In genomic region chr1:15620155-15620545, GRCh38 we compare ENCODE assay signal across 10 cellular contexts. TPM values are rescaled to one million over a fixed set of nuclear protein-coding genes. Genes with fewer than 3 reads are reported as not detected.
DNase-seq lines count a peak whose midpoint lies in the region; ATAC-seq, FAIRE-seq and TF ChIP-seq lines count a peak whose summit lies in the region.
"Had no signal": no experiment of that assay in that cellular context is flagged by ENCODE, and none has a peak within 500 bp of the region (broad histone marks: within the 10 kb centered on the region; RNA-seq: fewer than 3 reads in every experiment).

No MANE protein-coding gene starts in this region.

- H3K9ac ChIP-seq in keratinocyte (ENCODE audit: control insufficient read depth, extremely low read depth, insufficient read depth, low read length), result peak overlapping the region; percentile 18

- H3K4me3 ChIP-seq in heart right ventricle (peak overlapping the region in 1 of 10 donors; percentile 0), keratinocyte (ENCODE audit: control insufficient read depth in 2 of 3, extremely low read depth in 1 of 3, insufficient read depth in 2 of 3, low read depth in 1 of 3, low read length in 3 of 3) (peak overlapping the region in 1 of 3 experiments; percentile 3), uterus (no peak overlapping the region)
- H3K4me3 ChIP-seq: body of pancreas had no signal

- DNase-seq in heart right ventricle (no peak), Right ventricle myocardium inferior (ENCODE audit: missing footprints) (no peak), keratinocyte (ENCODE audit: low read depth, low spot score) (no peak), uterus (no peak), NCI-H1092 (lab: John Stamatoyannopoulos, UW) (no peak), occipital lobe (lab: John Stamatoyannopoulos, UW) (no peak)
- DNase-seq: body of pancreas, KG1 had no signal

- H3K4me1 ChIP-seq in heart right ventricle (peaks cover 12 to 77% (median 66%) of the 10 kb centered on the region in 9 donors), keratinocyte (ENCODE audit: control insufficient read depth, extremely low read depth, insufficient read depth, low read length) (peaks cover 23% of the 10 kb centered on the region), uterus (peaks cover 24 to 25% of the 10 kb centered on the region in 2 donors)

- peaks cover 33% of the 10 kb centered on the region for H3K4me1 Mint-ChIP-seq in activated T-helper 17 cell treated with anti-CD3 and anti-CD28 coated beads, Interleukin-2, amount 50 U/mL, for 72 hours

- WGBS in heart right ventricle, 2 donors, result 24 to 30% methylated on average over 1 of the region's 1 CpG

- H3K9me3 ChIP-seq in heart right ventricle (no peaks in the 10 kb centered on the region), keratinocyte (ENCODE audit: control insufficient read depth, low read depth, low read length) (no peaks in the 10 kb centered on the region), uterus (no peaks in the 10 kb centered on the region)
- H3K9me3 ChIP-seq: body of pancreas had no signal

- dilution Hi-C loops in keratinocyte (cut with MboI; ENCODE audit: extremely low pct_ligation_motif_present, low sequenced_read_pairs), result no loop called here

- peaks cover 3% of the 10 kb centered on the region for H4K20me1 ChIP-seq in keratinocyte (ENCODE audit: control insufficient read depth, extremely low read depth, insufficient read depth, low read length)

- peak in 3 of 8 donors; percentile 25 to 47 (median 33) for ATAC-seq in heart right ventricle
- no peak for ATAC-seq in Right ventricle myocardium inferior
- no peak for ATAC-seq in activated T-helper 17 cell treated with anti-CD3 and anti-CD28 coated beads, Interleukin-2, amount 50 U/mL, for 72 hours (replicated peaks)
- no peak for ATAC-seq in GM19467 (IDR thresholded peaks at IDR 0.05; ENCODE audit: unreplicated experiment)
- ATAC-seq: body of pancreas had no signal

- no peak for TF ChIP-seq POLR2A in uterus (IDR thresholded peaks at IDR 0.05)

- TF ChIP-seq CTCF in heart right ventricle (IDR thresholded peaks at IDR 0.05) (no peak), keratinocyte (optimal IDR thresholded peaks at IDR 0.05 in 1 of 3, IDR thresholded peaks at IDR 0.05 in 1 of 3, conservative IDR thresholded peaks at IDR 0.05 in 1 of 3; ENCODE audit: extremely low read depth in 1 of 3, insufficient read depth in 2 of 3, low read length in 3 of 3) (no peak), uterus (IDR thresholded peaks at IDR 0.05) (no peak)

- H3K79me2 ChIP-seq in keratinocyte (ENCODE audit: control insufficient read depth, insufficient read depth, low read length), result peaks cover 77% of the 10 kb centered on the region

- H3K4me2 ChIP-seq in keratinocyte (ENCODE audit: control insufficient read depth, extremely low read depth, insufficient read depth, low read depth, low read length), result peak overlapping the region; percentile 67

- peak overlapping the region; percentile 78 for H3K27ac Mint-ChIP-seq in activated T-helper 17 cell treated with anti-CD3 and anti-CD28 coated beads, Interleukin-2, amount 50 U/mL, for 72 hours

- H3K27ac ChIP-seq in heart right ventricle (peak overlapping the region in 9 of 10 donors; percentile 19 to 97 (median 94)), keratinocyte (ENCODE audit: control insufficient read depth, insufficient read depth, low read length) (peak overlapping the region; percentile 65), uterus (peak overlapping the region; percentile 25 to 93)

- H3K36me3 ChIP-seq in heart right ventricle, result no peaks in the 10 kb centered on the region
- H3K36me3 ChIP-seq in keratinocyte (ENCODE audit: control insufficient read depth in 2 of 2, extremely low read depth in 1 of 2, insufficient read depth in 2 of 2, low read length in 2 of 2), result peaks cover 0 to 8% of the 10 kb centered on the region in 2 experiments
- no peaks in the 10 kb centered on the region for H3K36me3 ChIP-seq in uterus

- FAIRE-seq in keratinocyte (lab: Jason Lieb, UNC), result no peak

- H3K4me3 Mint-ChIP-seq in activated T-helper 17 cell treated with anti-CD3 and anti-CD28 coated beads, Interleukin-2, amount 50 U/mL, for 72 hours, result peak overlapping the region; percentile 85

- H3K27me3 ChIP-seq in heart right ventricle (no peaks in the 10 kb centered on the region), keratinocyte (ENCODE audit: control insufficient read depth, extremely low read depth, insufficient read depth, low read length) (no peaks in the 10 kb centered on the region), uterus (no peaks in the 10 kb centered on the region)
- H3K27me3 ChIP-seq: body of pancreas had no signal

- no peak overlapping the region for H2AFZ ChIP-seq in keratinocyte (ENCODE audit: control insufficient read depth, low read length)

- no peaks in the 10 kb centered on the region for H3K9me1 ChIP-seq in keratinocyte (ENCODE audit: control insufficient read depth, extremely low read depth, insufficient read depth, low read length)

- H3K27me3 Mint-ChIP-seq in activated T-helper 17 cell treated with anti-CD3 and anti-CD28 coated beads, Interleukin-2, amount 50 U/mL, for 72 hours, result no peaks in the 10 kb centered on the region

- intact Hi-C loops in heart right ventricle (cut with DNase I) (loop anchor here in 1 of 10 donors (5.0 kb wide), 1 partner anchor 37 kb away; a partner anchor contains a TSS), Right ventricle myocardium inferior (cut with DNase I) (no loop called here), uterus (cut with DNase I; ENCODE audit: low total_unique reads) (no loop called here)

- no peaks in the 10 kb centered on the region for H3K9me3 Mint-ChIP-seq in activated T-helper 17 cell treated with anti-CD3 and anti-CD28 coated beads, Interleukin-2, amount 50 U/mL, for 72 hours

- H3K36me3 Mint-ChIP-seq in activated T-helper 17 cell treated with anti-CD3 and anti-CD28 coated beads, Interleukin-2, amount 50 U/mL, for 72 hours (ENCODE audit: low read depth), result peaks cover 36% of the 10 kb centered on the region

RNA-seq across cellular contexts. Expression of gene DDI2, which starts 2.9 kb away (rescaled TPM):
- total RNA-seq in heart right ventricle (10 to 100 TPM; 17.7 to 29.6 (median 24.7) TPM), Right ventricle myocardium inferior (20.4 TPM), uterus (100 to 1,000 TPM in 1 of 4 donors, 10 to 100 TPM in 3; 26.2 to 115 (median 43.7) TPM), occipital lobe (20.9 TPM)
- polyA plus RNA-seq in heart right ventricle (10 to 100 TPM in 1 of 2 donors, 1 to 10 TPM in 1; 2.1 to 10.8 TPM), keratinocyte (7.8 to 12.6 TPM (median 11.5 TPM) in 3 replicates)
- total RNA-seq in activated T-helper 17 cell treated with anti-CD3 and anti-CD28 coated beads, Interleukin-2, amount 50 U/mL, for 72 hours, result 10 to 100 TPM; 28.3 to 39.3 TPM
- 13.4 TPM for polyA plus RNA-seq in keratinocyte (2011; ENCODE audit: low read depth)
- polyA plus RNA-seq in keratinocyte (2011; cell fraction: cytosol; rRNA removed), result 6.3 and 9.5 TPM in 2 replicates
- 18.5 and 21.9 TPM in 2 replicates for polyA plus RNA-seq in keratinocyte (2011; cell fraction: nucleus; rRNA removed)
- 9.8 and 11.6 TPM in 2 replicates for polyA plus RNA-seq in keratinocyte (2012; ENCODE audit: low replicate concordance)
- polyA minus RNA-seq in keratinocyte, result 16.6 to 35.9 TPM (median 25.9 TPM) in 3 replicates
- polyA minus RNA-seq in keratinocyte (2011; cell fraction: cytosol; rRNA and poly(A)+ RNA removed), result 6.3 TPM
- polyA minus RNA-seq in keratinocyte (2011; cell fraction: nucleus; rRNA and poly(A)+ RNA removed), result 19.0 and 40.8 TPM in 2 replicates

RNA-seq across cellular contexts. Expression of gene AGMAT, which starts 35.3 kb away (rescaled TPM):
- total RNA-seq in heart right ventricle (under 1 TPM in 6 of 10 donors, not detected in 4; 0.13 to 0.30 (median 0.24) TPM), Right ventricle myocardium inferior (0.11 TPM), uterus (1 to 10 TPM in 1 of 4 donors, under 1 TPM in 1, not detected in 2; 0.27 to 1.4 TPM), occipital lobe (0.47 TPM)
- polyA plus RNA-seq in heart right ventricle (under 1 TPM in 1 of 2 donors, not detected in 1; 0.06 TPM), keratinocyte (0.18 to 0.46 TPM (median 0.21 TPM) in 3 replicates)
- total RNA-seq in activated T-helper 17 cell treated with anti-CD3 and anti-CD28 coated beads, Interleukin-2, amount 50 U/mL, for 72 hours, result 10 to 100 TPM in 1 of 2 donors, 1 to 10 TPM in 1; 9.7 to 16.6 TPM
- polyA plus RNA-seq in keratinocyte (2011; ENCODE audit: low read depth), result not detected
- polyA plus RNA-seq in keratinocyte (2011; cell fraction: cytosol; rRNA removed), result 0.18 and 0.29 TPM in 2 replicates
- 0.15 TPM in 1 of 2 replicates, not detected in the other for polyA plus RNA-seq in keratinocyte (2011; cell fraction: nucleus; rRNA removed)
- polyA plus RNA-seq in keratinocyte (2012; ENCODE audit: low replicate concordance), result 0.14 and 0.39 TPM in 2 replicates
- polyA minus RNA-seq in keratinocyte, result 0.23 to 0.69 TPM (median 0.45 TPM) in 3 replicates
- polyA minus RNA-seq in keratinocyte (2011; cell fraction: cytosol; rRNA and poly(A)+ RNA removed), result not detected
- 0.21 and 0.47 TPM in 2 replicates for polyA minus RNA-seq in keratinocyte (2011; cell fraction: nucleus; rRNA and poly(A)+ RNA removed)
